10 cellular contexts compared by ENCODE assay signal in genomic region chr22:31289335-31289734, GRCh38. TPM values are rescaled to one million over a fixed set of nuclear protein-coding genes. Genes with fewer than 3 reads are reported as not detected.
DNase-seq lines count a peak whose midpoint lies in the region; ATAC-seq and TF ChIP-seq lines count a peak whose summit lies in the region.
"Had no signal": no experiment of that assay in that cellular context is flagged by ENCODE, and none has a peak within 500 bp of the region (broad histone marks: within the 10 kb centered on the region; RNA-seq: fewer than 3 reads in every experiment).

No MANE protein-coding gene starts in this region.

- H3K4me3 ChIP-seq in adrenal gland = peak overlapping the region in 1 of 4 donors; percentile 79
- H3K4me3 ChIP-seq in mesendoderm (ENCODE audit: low read length) = no peak overlapping the region
- H3K4me3 ChIP-seq in WERI-Rb-1 (ENCODE audit: low read depth, low read length) = no peak overlapping the region

- no peak overlapping the region for H3K4me2 ChIP-seq in mesendoderm (ENCODE audit: low read length)

- peaks cover 0 to 5% (median 3%) of the 10 kb centered on the region in 3 donors for H3K27me3 Mint-ChIP-seq in CD14-positive monocyte (ENCODE audit: low read depth in 3 of 3)
- H3K27me3 Mint-ChIP-seq in naive thymus-derived CD8-positive, alpha-beta T cell = peaks cover 0 to 5% (median 0%) of the 10 kb centered on the region in 5 donors

- no peak overlapping the region for H3K56ac ChIP-seq in mesendoderm (ENCODE audit: low read length)

- no peak overlapping the region for H4K8ac ChIP-seq in mesendoderm (ENCODE audit: low read depth, low read length)

- TF ChIP-seq POLR2A in adrenal gland (IDR thresholded peaks at IDR 0.05) = no peak

- H3K27ac ChIP-seq in KOPT-K1 (ENCODE audit: low read depth, low read length, poor library complexity, severe bottlenecking) (peak overlapping the region; percentile 2), adrenal gland (peak overlapping the region; percentile 86 to 96 (median 96)), mesendoderm (ENCODE audit: low read depth, low read length) (no peak overlapping the region), WERI-Rb-1 (no peak overlapping the region)

- TF ChIP-seq CTCF in CD14-positive monocyte (IDR thresholded peaks at IDR 0.05) = no peak
- no peak for TF ChIP-seq CTCF in adrenal gland (IDR thresholded peaks at IDR 0.05)
- no peak for TF ChIP-seq CTCF in WERI-Rb-1 (IDR thresholded peaks at IDR 0.05; ENCODE audit: low read depth, low read length)

- H3K4me1 ChIP-seq in adrenal gland (replicated peaks in 1 of 2) (peaks cover 51 to 63% of the 10 kb centered on the region in 2 donors), mesendoderm (ENCODE audit: control insufficient read depth, low read depth, low read length) (no peaks in the 10 kb centered on the region)

- H3K4ac ChIP-seq in mesendoderm (ENCODE audit: low read depth, low read length) = no peak overlapping the region

- peaks cover 60% of the 10 kb centered on the region for H3K4me1 Mint-ChIP-seq in CD14-positive monocyte
- H3K4me1 Mint-ChIP-seq in naive thymus-derived CD8-positive, alpha-beta T cell = peaks cover 33 to 82% (median 71%) of the 10 kb centered on the region in 4 donors

- H3K27me3 ChIP-seq in adrenal gland (no peaks in the 10 kb centered on the region), mesendoderm (ENCODE audit: insufficient read depth, low read length, poor library complexity) (no peaks in the 10 kb centered on the region), WERI-Rb-1 (ENCODE audit: insufficient read depth, low read depth, severe bottlenecking) (no peaks in the 10 kb centered on the region)

- H3K23ac ChIP-seq in mesendoderm (ENCODE audit: low read length) = no peak overlapping the region

- intact Hi-C loops in CD14-positive monocyte (cut with micrococcal nuclease) (loop anchor here in 1 of 2 donors (5.0 kb wide), 1 partner anchor 77 kb away; the partner anchor contains the start of gene LIMK2), adrenal gland (cut with DNase I) (no loop called here)

- no peak overlapping the region for H2BK5ac ChIP-seq in mesendoderm (ENCODE audit: low read length)

- no peak overlapping the region for H3K18ac ChIP-seq in mesendoderm (ENCODE audit: low read length)

- H3K79me1 ChIP-seq in mesendoderm (ENCODE audit: low read length) = no peaks in the 10 kb centered on the region

- no peak overlapping the region for H3K9ac ChIP-seq in mesendoderm (ENCODE audit: low read length)

- H3K36me3 Mint-ChIP-seq in CD14-positive monocyte = peaks cover 32 to 39% of the 10 kb centered on the region in 2 donors
- peaks cover 36 to 77% (median 62%) of the 10 kb centered on the region in 3 donors for H3K36me3 Mint-ChIP-seq in naive thymus-derived CD8-positive, alpha-beta T cell

- H2BK15ac ChIP-seq in mesendoderm (replicated peaks; ENCODE audit: low read depth) = no peak overlapping the region

- POLR2A ChIA-PET in naive thymus-derived CD8-positive, alpha-beta T cell (lab: Charles Lee) = interaction anchor here (0.6 to 16.8 kb wide), 19 partner anchors 9 to 866 kb away, joined by 3 to 1498 read pairs (median 6); partner anchors contain the start of genes DRG1, LIMK2, MORC2 and PATZ1

- no peaks in the 10 kb centered on the region for H3K9me3 ChIP-seq in KOPT-K1 (ENCODE audit: insufficient read depth, low read length, poor library complexity, severe bottlenecking)
- H3K9me3 ChIP-seq in adrenal gland (replicated peaks in 1 of 3) = no peaks in the 10 kb centered on the region
- H3K9me3 ChIP-seq in WERI-Rb-1 (ENCODE audit: severe bottlenecking) = no peaks in the 10 kb centered on the region

- H3K36me3 ChIP-seq in KOPT-K1 (ENCODE audit: insufficient read depth, low read length) (no peaks in the 10 kb centered on the region), adrenal gland (replicated peaks in 1 of 2) (peaks cover 0 to 53% of the 10 kb centered on the region in 2 donors), mesendoderm (ENCODE audit: control insufficient read depth, insufficient read depth, low read length) (no peaks in the 10 kb centered on the region), WERI-Rb-1 (no peaks in the 10 kb centered on the region)

- 80 to 90% (median 85%) methylated on average over 9 to 13 of the region's 13 CpGs for WGBS in adrenal gland, 4 donors
- no CpG with 5 or more reads among the region's 13 CpGs for WGBS in mesendoderm (ENCODE audit: extremely low coverage, insufficient coverage, low lambda C conversion rate)

- peaks cover 0 to 1% (median 0%) of the 10 kb centered on the region in 7 donors for H3K9me3 Mint-ChIP-seq in CD14-positive monocyte
- peaks cover 0 to 2% (median 0%) of the 10 kb centered on the region in 9 donors for H3K9me3 Mint-ChIP-seq in naive thymus-derived CD8-positive, alpha-beta T cell

- no peaks in the 10 kb centered on the region for H3K79me2 ChIP-seq in mesendoderm (ENCODE audit: control insufficient read depth, insufficient read depth, low read length)

- H2BK120ac ChIP-seq in mesendoderm (ENCODE audit: low read depth, low read length) = no peak overlapping the region

- H2AK5ac ChIP-seq in mesendoderm (ENCODE audit: low read length) = no peak overlapping the region

- no peak for ATAC-seq in naive thymus-derived CD8-positive, alpha-beta T cell
- ATAC-seq in HG02870 (IDR thresholded peaks at IDR 0.05; ENCODE audit: unreplicated experiment) = no peak
- ATAC-seq in GM18498 (IDR thresholded peaks at IDR 0.05; ENCODE audit: unreplicated experiment) = no peak

- DNase-seq in CD14-positive monocyte (ENCODE audit: low spot score) (no peak), adrenal gland (peak in 2 of 7 donors; percentile 30 to 67), mesendoderm (no peak), WERI-Rb-1 (no peak)
- no peak for DNase-seq in naive thymus-derived CD8-positive, alpha-beta T cell
- DNase-seq: activated CD8-positive, alpha-beta memory T cell treated with anti-CD3 and anti-CD28 coated beads, Interleukin-2, amount 50 U/mL, for 48 hours; foreskin fibroblast had no signal

- H4K5ac ChIP-seq in mesendoderm (ENCODE audit: low read length) = no peak overlapping the region

- peak overlapping the region; percentile 48 to 92 for H3K4me3 Mint-ChIP-seq in CD14-positive monocyte
- peak overlapping the region; percentile 92 to 100 (median 98) for H3K4me3 Mint-ChIP-seq in naive thymus-derived CD8-positive, alpha-beta T cell

- H3K27ac Mint-ChIP-seq in CD14-positive monocyte = peak overlapping the region; percentile 99 to 100 (median 99)
- peak overlapping the region; percentile 99 to 100 (median 100) for H3K27ac Mint-ChIP-seq in naive thymus-derived CD8-positive, alpha-beta T cell

RNA-seq across cellular contexts. Expression of gene PIK3IP1, which starts 3.0 kb away (rescaled TPM):
- polyA plus RNA-seq in CD14-positive monocyte = 10 to 100 TPM; 21.8 to 21.9 TPM
- 100 to 1,000 TPM in 3 of 8 donors, 10 to 100 TPM in 5; 13.7 to 161 (median 80.6) TPM for total RNA-seq in adrenal gland
- 10 to 100 TPM; 12.1 to 22.8 (median 12.8) TPM for polyA plus RNA-seq in adrenal gland
- total RNA-seq in naive thymus-derived CD8-positive, alpha-beta T cell = 100 to 1,000 TPM; 730 to 741 TPM
- polyA plus RNA-seq in naive thymus-derived CD8-positive, alpha-beta T cell = 100 to 1,000 TPM; 530 to 963 (median 585) TPM
- 0.51 TPM for polyA plus RNA-seq in mesendoderm (2013, experiment 1 of 2)
- 0.53 TPM for polyA plus RNA-seq in mesendoderm (2013, experiment 2 of 2)

RNA-seq across cellular contexts. Expression of gene PATZ1, which starts 56.8 kb away (rescaled TPM):
- polyA plus RNA-seq in CD14-positive monocyte (1 to 10 TPM; 1.8 to 2.0 TPM), adrenal gland (10 to 100 TPM in 2 of 3 donors, 1 to 10 TPM in 1; 9.2 to 21.8 (median 21.0) TPM)
- 10 to 100 TPM; 15.5 to 34.8 (median 28.3) TPM for total RNA-seq in adrenal gland
- 10 to 100 TPM; 66.9 to 70.6 TPM for total RNA-seq in naive thymus-derived CD8-positive, alpha-beta T cell
- 10 to 100 TPM; 17.8 to 34.2 (median 19.0) TPM for polyA plus RNA-seq in naive thymus-derived CD8-positive, alpha-beta T cell
- polyA plus RNA-seq in mesendoderm (2013, experiment 1 of 2) = 61.5 TPM
- polyA plus RNA-seq in mesendoderm (2013, experiment 2 of 2) = 60.5 TPM

Comparison
In these comparisons a context has a peak if more than half of its experiments do, and no peak if none do; other contexts are left out.
1. H3K27ac ChIP-seq: peak in KOPT-K1 (single experiment) and adrenal gland (5 of 5); none in mesendoderm (single experiment) and WERI-Rb-1 (single experiment).
2. RNA of gene PIK3IP1, which starts 3.0 kb away (polyA plus RNA-seq): 530 to 963 TPM in naive thymus-derived CD8-positive, alpha-beta T cell; 21.8 to 21.9 TPM in CD14-positive monocyte and 12.1 to 22.8 TPM in adrenal gland; every median in the first group is over 10 times any median in the second.